Comparison of ENCODE assay signal across 19 cellular contexts in genomic region chr16:7990864-7991263, GRCh38.
"Had no signal": no experiment of that assay in that cellular context is flagged by ENCODE, and none has a peak within 500 bp of the region (broad histone marks: within the 10 kb centered on the region; RNA-seq: fewer than 3 reads in every experiment).

No MANE protein-coding gene starts in this region.

- H3K27me3 ChIP-seq: cardiac muscle cell, neutrophil, tibial nerve had no signal

- H3K27ac ChIP-seq: cardiac muscle cell, neutrophil, pancreas, psoas muscle, tibial nerve had no signal

- DNase-seq: activated CD4-positive, alpha-beta T cell treated with anti-CD3 and anti-CD28 coated beads, Interleukin-2, amount 50 U/mL, for 4 hours; activated CD8-positive, alpha-beta memory T cell treated with anti-CD3 and anti-CD28 coated beads for 24 hours; activated CD8-positive, alpha-beta memory T cell treated with anti-CD3 and anti-CD28 coated beads, Interleukin-2, amount 50 U/mL, for 4 hours; activated naive CD4-positive, alpha-beta T cell; activated T-cell treated with anti-CD3 and anti-CD28 coated beads, Interleukin-2, amount 50 U/mL, for 24 hours; amniotic stem cell; dermis blood vessel endothelial cell; effector CD8-positive, alpha-beta T cell; erythroblast; glutamatergic neuron; hippocampal formation; pancreas; psoas muscle; right cardiac atrium; stimulated activated CD4-positive, alpha-beta T cell treated with anti-CD3 and anti-CD28 coated beads, Interleukin-1b, Interleukin-23, amount 100 ng/mL, for 48 hours; T1000 had no signal

- H3K4me3 ChIP-seq: cardiac muscle cell, pancreas, psoas muscle, tibial nerve had no signal

- H3K4me1 ChIP-seq: pancreas, psoas muscle, tibial nerve had no signal

- H3K36me3 ChIP-seq: cardiac muscle cell, neutrophil, pancreas, tibial nerve had no signal

- H3K9me3 ChIP-seq: neutrophil, pancreas, psoas muscle, tibial nerve had no signal
